ENCODE assay signal across 21 cellular contexts in genomic region chr22:20302438-20303228, GRCh38.
"Had no signal": no experiment of that assay in that cellular context is flagged by ENCODE, and none has a peak within 500 bp of the region (broad histone marks: within the 10 kb centered on the region; RNA-seq: fewer than 3 reads in every experiment).

No MANE protein-coding gene starts in this region.

- H3K9ac ChIP-seq: parathyroid adenoma had no signal

- H3K27ac Mint-ChIP-seq: immature natural killer cell; natural killer cell; progenitor cell of endocrine pancreas; stimulated activated memory B cell treated with anti-CD40 and anti-IgM and Interleukin-4, amounts not matched to agents 10 μg/mL and 1 μg/mL and 100 μg/mL, for 72 hours; stimulated activated naive CD8-positive, alpha-beta T cell treated with anti-CD3 and anti-CD28 coated beads, Interleukin-15, Interleukin-2, amounts not matched to agents 100 ng/mL and 50 ng/mL, for 24 hours had no signal

- H3K4me3 Mint-ChIP-seq: immature natural killer cell; natural killer cell; stimulated activated memory B cell treated with anti-CD40 and anti-IgM and Interleukin-4, amounts not matched to agents 10 μg/mL and 1 μg/mL and 100 μg/mL, for 72 hours; stimulated activated naive CD8-positive, alpha-beta T cell treated with anti-CD3 and anti-CD28 coated beads, Interleukin-15, Interleukin-2, amounts not matched to agents 100 ng/mL and 50 ng/mL, for 24 hours had no signal

- ATAC-seq: left lung; lower lobe of right lung; natural killer cell; stimulated activated memory B cell treated with anti-CD40 and anti-IgM and Interleukin-4, amounts not matched to agents 10 μg/mL and 1 μg/mL and 100 μg/mL, for 72 hours; upper lobe of right lung had no signal

- H2AFZ ChIP-seq: parathyroid adenoma had no signal

- H3K4me3 ChIP-seq: dorsolateral prefrontal cortex, left lung, lower lobe of right lung, sigmoid colon, thoracic aorta, tibial nerve, upper lobe of right lung, vagina had no signal

- H3K9me3 Mint-ChIP-seq: immature natural killer cell; natural killer cell; stimulated activated memory B cell treated with anti-CD40 and anti-IgM and Interleukin-4, amounts not matched to agents 10 μg/mL and 1 μg/mL and 100 μg/mL, for 72 hours; stimulated activated naive CD8-positive, alpha-beta T cell treated with anti-CD3 and anti-CD28 coated beads, Interleukin-15, Interleukin-2, amounts not matched to agents 100 ng/mL and 50 ng/mL, for 24 hours had no signal

- H3K36me3 Mint-ChIP-seq: immature natural killer cell; natural killer cell; stimulated activated memory B cell treated with anti-CD40 and anti-IgM and Interleukin-4, amounts not matched to agents 10 μg/mL and 1 μg/mL and 100 μg/mL, for 72 hours had no signal

- H3K4me1 ChIP-seq: parathyroid adenoma, upper lobe of right lung had no signal

- FAIRE-seq: colon, frontal cortex, keratinocyte had no signal

- H3K27ac ChIP-seq: dorsolateral prefrontal cortex, left lung, lower lobe of right lung, parathyroid adenoma, sigmoid colon, thoracic aorta, tibial nerve, upper lobe of right lung, vagina had no signal

- H3K36me3 ChIP-seq: left lung, lower lobe of right lung, sigmoid colon, thoracic aorta, tibial nerve, upper lobe of right lung, vagina had no signal

- DNase-seq: dorsolateral prefrontal cortex; effector CD4-positive, alpha-beta T cell; hypothalamus; immature natural killer cell; lower lobe of right lung; natural killer cell; sigmoid colon; stimulated activated CD4-positive, alpha-beta T cell treated with anti-CD3 and anti-CD28 coated beads, Interleukin-2, amount 100 ng/mL, for 24 hours; stimulated activated CD4-positive, alpha-beta T cell treated with anti-CD3 and anti-CD28 coated beads, Interleukin-4, amount 100 ng/mL, for 24 hours; upper lobe of right lung had no signal

- H3K9me3 ChIP-seq: left lung, lower lobe of right lung, sigmoid colon, thoracic aorta, tibial nerve, upper lobe of right lung, vagina had no signal

- H3K27me3 ChIP-seq: vagina had no signal
